1 cellular context compared by ENCODE assay signal in genomic region chr2:60581461-60582282, GRCh38.
A peak's percentile ranks its signal among the peaks of the same experiment; 100 is the strongest.
TF ChIP-seq lines count a peak whose summit lies in the region.

No MANE protein-coding gene starts in this region.

TF ChIP-seq in GM12878, 131 proteins besides CTCF, POLR2A, EP300 and RAD21 (continued from another document):
- no peak for TF ChIP-seq HSF1 (IDR thresholded peaks at IDR 0.05; ENCODE audit: low read depth, low read length)
- 0 out of 2 replicates have a peak, but pooled peaks have one; percentile 27 for TF ChIP-seq ZNF24 (IDR thresholded peaks at IDR 0.05)
- peak; percentile 41; the same call in 1 of the 2 replicates for TF ChIP-seq YY1 (IDR thresholded peaks at IDR 0.05; ENCODE audit: low read depth, low read length)
- TF ChIP-seq SMARCA5 (IDR thresholded peaks at IDR 0.05), result peak; percentile 86; the same call in 1 of the 2 replicates
- no peak for TF ChIP-seq CHD4 (IDR thresholded peaks at IDR 0.05)
TF ChIP-seq in GM12878: peak in this region for 19.
